Comparison of ENCODE assay signal across 17 cellular contexts in the genomic region with DNA sequence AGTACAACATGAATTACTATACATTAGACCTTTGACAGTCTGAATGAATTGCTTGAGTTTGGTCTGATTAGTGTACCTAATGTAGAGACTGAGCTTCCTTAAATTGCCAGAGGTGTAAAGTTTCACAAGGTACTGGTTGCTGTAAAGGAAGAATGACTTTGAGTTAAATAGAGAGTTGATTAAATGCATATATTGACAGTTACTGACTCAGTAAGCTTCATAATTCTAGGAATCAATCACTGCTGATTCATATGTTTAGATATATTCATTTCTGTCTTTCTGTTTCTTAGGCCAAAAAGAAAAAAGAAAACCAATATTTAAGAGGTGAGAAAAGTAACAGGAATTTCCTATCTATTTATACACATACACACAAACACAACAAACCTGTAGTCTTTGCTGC. TPM values are rescaled to one million over a fixed set of nuclear protein-coding genes. Genes with fewer than 3 reads are reported as not detected.
DNase-seq lines count a peak whose midpoint lies in the region; ATAC-seq, FAIRE-seq and TF ChIP-seq lines count a peak whose summit lies in the region.
"Had no signal": no experiment of that assay in that cellular context is flagged by ENCODE, and none has a peak within 500 bp of the region (broad histone marks: within the 10 kb centered on the region; RNA-seq: fewer than 3 reads in every experiment).

No MANE protein-coding gene starts in this region.

- no peak overlapping the region for H3K9ac ChIP-seq in HepG2 (ENCODE audit: insufficient read depth, low read depth, low read length)

- CTCF ChIA-PET in HepG2 (lab: Yijun Ruan, JAX; ENCODE audit: low intra/inter-chr PET ratio, low total read pairs): no interaction called here
- CTCF ChIA-PET in T-cell (lab: Charles Lee): interaction anchor here (1.0 to 1.2 kb wide), 4 partner anchors 12 to 62 kb away, joined by 3 to 6 read pairs (median 3); no protein-coding TSS in a partner anchor

- H3K79me2 ChIP-seq in HepG2 (ENCODE audit: insufficient read depth, low read length): no peaks in the 10 kb centered on the region

- no peak for ATAC-seq in HepG2
- no peak for ATAC-seq in right lobe of liver
- peak; percentile 44 for ATAC-seq in GM21723 (IDR thresholded peaks at IDR 0.05; ENCODE audit: unreplicated experiment)
- ATAC-seq in HG03565 (IDR thresholded peaks at IDR 0.05; ENCODE audit: unreplicated experiment): peak; percentile 40
- ATAC-seq in T-cell (replicated peaks in 1 of 4): no peak

- H3K27me3 ChIP-seq in HepG2 (ENCODE audit: control insufficient read depth in 1 of 2, insufficient read depth in 2 of 2, low read length in 2 of 2) (no peaks in the 10 kb centered on the region), right lobe of liver (no peaks in the 10 kb centered on the region), esophagus squamous epithelium (peaks cover 0 to 23% (median 0%) of the 10 kb centered on the region in 4 donors)

- H3K4me3 ChIP-seq in HepG2 (replicated peaks in 1 of 3; ENCODE audit: insufficient read depth in 1 of 3, low read depth in 2 of 3, low read length in 3 of 3) (no peak overlapping the region), right lobe of liver (peak overlapping the region in 1 of 3 donors; percentile 33), esophagus squamous epithelium (no peak overlapping the region)

- TF ChIP-seq POLR2A in HepG2 (IDR thresholded peaks at IDR 0.05; ENCODE audit: insufficient read depth in 1 of 2, low read depth in 2 of 2, low read length in 2 of 2) (no peak), right lobe of liver (IDR thresholded peaks at IDR 0.05) (no peak), esophagus squamous epithelium (IDR thresholded peaks at IDR 0.05) (no peak)

- POLR2A ChIA-PET in HepG2 (lab: Yijun Ruan, JAX): interaction anchor here (0.8 kb wide), 1 partner anchor 67 kb away, joined by 4 read pairs; a partner anchor contains a TSS
- POLR2A ChIA-PET in T-cell (lab: Charles Lee): no interaction called here

- H3K4me2 ChIP-seq in HepG2 (ENCODE audit: low read depth, low read length): peak overlapping the region; percentile 37; the same call in 1 of the 2 replicates

- no peak for TF ChIP-seq EP300 in HepG2 (IDR thresholded peaks at IDR 0.05; ENCODE audit: low read depth in 2 of 2, low read length in 2 of 2)
- TF ChIP-seq EP300 in HepG2 (CRISPR knock-in tag; IDR thresholded peaks at IDR 0.05; ENCODE audit: borderline replicate concordance): no peak

- H3K4me1 ChIP-seq in HepG2 (ENCODE audit: insufficient read depth, low read length): peaks cover 24% of the 10 kb centered on the region
- peaks cover 0 to 7% (median under 1%) of the 10 kb centered on the region in 4 donors for H3K4me1 ChIP-seq in right lobe of liver
- no peaks in the 10 kb centered on the region for H3K4me1 ChIP-seq in esophagus squamous epithelium

- no peaks in the 10 kb centered on the region for H3K36me3 Mint-ChIP-seq in T-cell

- H3K27ac Mint-ChIP-seq in T-cell: no peak overlapping the region
- H3K27ac Mint-ChIP-seq: nephron progenitor cell had no signal

- H3K27ac ChIP-seq in HepG2 (ENCODE audit: extremely low read length, insufficient read depth, low read length): no peak overlapping the region
- no peak overlapping the region for H3K27ac ChIP-seq in right lobe of liver
- no peak overlapping the region for H3K27ac ChIP-seq in esophagus squamous epithelium

- H3K36me3 ChIP-seq in HepG2 (replicated peaks in 1 of 2; ENCODE audit: control insufficient read depth in 1 of 2, insufficient read depth in 2 of 2, low read length in 2 of 2) (no peaks in the 10 kb centered on the region), right lobe of liver (no peaks in the 10 kb centered on the region), esophagus squamous epithelium (no peaks in the 10 kb centered on the region)

- BruUV-seq in HepG2 (replicated peaks; lab: Mats Ljungman, UMichigan): no TSS peak

- H3K9me3 Mint-ChIP-seq in T-cell: no peaks in the 10 kb centered on the region
- H3K9me3 Mint-ChIP-seq: nephron progenitor cell had no signal

- no peak for TF ChIP-seq RAD21 in HepG2 (CRISPR knock-in tag; IDR thresholded peaks at IDR 0.05)

- H3K9me3 ChIP-seq in HepG2 (ENCODE audit: low read length) (no peaks in the 10 kb centered on the region), right lobe of liver (no peaks in the 10 kb centered on the region), esophagus squamous epithelium (no peaks in the 10 kb centered on the region)

- no peak overlapping the region for H2AFZ ChIP-seq in HepG2 (ENCODE audit: low read length)

- no peak for DNase-seq in HepG2 (ENCODE audit: low spot score)
- no peak for DNase-seq in right lobe of liver
- DNase-seq in T-cell: no peak
- DNase-seq in HPDE6-E6E7 (ENCODE audit: extremely low spot score): no peak
- no peak for DNase-seq in SIG-M5 treated with dmso at 0.1 percent for 504 hours (lab: John Stamatoyannopoulos, UW; ENCODE audit: unreplicated experiment)
- no peak for DNase-seq in esophagus squamous epithelium (lab: John Stamatoyannopoulos, UW)
- DNase-seq: activated effector memory CD4-positive, alpha-beta T cell treated with anti-CD3 and anti-CD28 coated beads, Interleukin-2, amount 50 U/mL, for 16 hours; AML-193; kidney; NCI-H1105 treated with DMSO at 0.1 percent for 48 hours; nephron progenitor cell had no signal

- no peaks in the 10 kb centered on the region for H4K20me1 ChIP-seq in HepG2 (ENCODE audit: insufficient read depth, low read length)

- no peak overlapping the region for H3K4me3 Mint-ChIP-seq in T-cell
- H3K4me3 Mint-ChIP-seq: nephron progenitor cell had no signal

- in situ Hi-C loops in HepG2 (cut with HindIII; ENCODE audit: extremely low pct_ligation_motif_present, low pct_unique_long_range_greater_than_20kb): no loop called here

- intact Hi-C loops in HepG2 (cut with micrococcal nuclease; ENCODE audit: unreplicated experiment): no loop called here
- intact Hi-C loops in right lobe of liver (cut with DNase I): no loop called here
- intact Hi-C loops in esophagus squamous epithelium (cut with DNase I): no loop called here

- TF ChIP-seq CTCF in HepG2 (CRISPR knock-in tag; IDR thresholded peaks at IDR 0.05) (no peak), right lobe of liver (IDR thresholded peaks at IDR 0.05) (no peak), esophagus squamous epithelium (IDR thresholded peaks at IDR 0.05) (no peak)

- H3K27me3 Mint-ChIP-seq in T-cell: peaks cover 7 to 12% of the 10 kb centered on the region in 2 donors

- no peak for FAIRE-seq in HepG2 (lab: Jason Lieb, UNC)
- FAIRE-seq: kidney, small intestine had no signal

- H3K4me1 Mint-ChIP-seq in T-cell: peaks cover 0 to 5% (median 0%) of the 10 kb centered on the region in 3 donors

RNA-seq across cellular contexts. Expression of a gene that starts 16.2 kb away (rescaled TPM):
- total RNA-seq in HepG2 (2016; rRNA removed; fragmentation: Illumina TruSeq; extraction: Trizol) (not detected in 2 replicates), right lobe of liver (not detected), T-cell (not detected), esophagus squamous epithelium (1 to 10 TPM in 2 of 4 donors, under 1 TPM in 2; 0.85 to 2.7 (median 1.7) TPM)
- not detected in 2 replicates for total RNA-seq in HepG2 (2016; cell fraction: cytosol; rRNA removed; fragmentation: Illumina TruSeq; extraction: Trizol; ENCODE audit: low read depth)
- not detected in 2 replicates for total RNA-seq in HepG2 (2016; cell fraction: insoluble cytoplasmic fraction; rRNA removed; fragmentation: Illumina TruSeq; extraction: Trizol)
- not detected in 2 replicates for total RNA-seq in HepG2 (2016; cell fraction: membrane; rRNA removed; fragmentation: Illumina TruSeq; extraction: Trizol)
- total RNA-seq in HepG2 (2016; cell fraction: nucleus; rRNA removed; fragmentation: Illumina TruSeq; extraction: Trizol): not detected in 2 replicates
- not detected in 2 replicates for polyA plus RNA-seq in HepG2 (2011; rRNA removed)
- polyA plus RNA-seq in HepG2 (2011; cell fraction: cytosol; rRNA removed): not detected in 2 replicates
- not detected in 2 replicates for polyA plus RNA-seq in HepG2 (2011; cell fraction: nucleus; rRNA removed)
- polyA plus RNA-seq in HepG2 (2012): not detected in 2 replicates
- polyA plus RNA-seq in HepG2 (2016; cell fraction: cytosol; fragmentation: Illumina TruSeq; extraction: Trizol; ENCODE audit: low read depth): not detected in 2 replicates
- polyA plus RNA-seq in HepG2 (2016; cell fraction: insoluble cytoplasmic fraction; fragmentation: Illumina TruSeq; extraction: Trizol; ENCODE audit: low read depth): not detected in 2 replicates
- not detected in 2 replicates for polyA plus RNA-seq in HepG2 (2016; cell fraction: membrane; fragmentation: Illumina TruSeq; extraction: Trizol; ENCODE audit: low read depth)
- polyA plus RNA-seq in HepG2 (2016; cell fraction: nucleus; fragmentation: Illumina TruSeq; extraction: Trizol; ENCODE audit: insufficient read depth, low read depth): not detected in 2 replicates
- polyA minus RNA-seq in HepG2 (2011; rRNA and poly(A)+ RNA removed; ENCODE audit: low replicate concordance): not detected in 2 replicates
- not detected in 2 replicates for polyA minus RNA-seq in HepG2 (2011; cell fraction: cytosol; rRNA and poly(A)+ RNA removed)
- polyA minus RNA-seq in HepG2 (2011; cell fraction: nucleus; rRNA and poly(A)+ RNA removed): not detected in 2 replicates
- total RNA-seq: cerebellum, fibroblast of lung, kidney, OCI-LY7 had no signal

RNA-seq across cellular contexts. Expression of a gene that starts 22.4 kb away (rescaled TPM):
- total RNA-seq in HepG2 (2016; rRNA removed; fragmentation: Illumina TruSeq; extraction: Trizol) (not detected in 2 replicates), right lobe of liver (under 1 TPM in 2 of 6 experiments, not detected in 4; 0.20 to 0.35 TPM), T-cell (not detected), esophagus squamous epithelium (under 1 TPM in 1 of 4 donors, not detected in 3; 0.26 TPM)
- total RNA-seq in HepG2 (2016; cell fraction: cytosol; rRNA removed; fragmentation: Illumina TruSeq; extraction: Trizol; ENCODE audit: low read depth): not detected in 2 replicates
- total RNA-seq in HepG2 (2016; cell fraction: insoluble cytoplasmic fraction; rRNA removed; fragmentation: Illumina TruSeq; extraction: Trizol): not detected in 2 replicates
- total RNA-seq in HepG2 (2016; cell fraction: membrane; rRNA removed; fragmentation: Illumina TruSeq; extraction: Trizol): not detected in 2 replicates
- not detected in 2 replicates for total RNA-seq in HepG2 (2016; cell fraction: nucleus; rRNA removed; fragmentation: Illumina TruSeq; extraction: Trizol)
- polyA plus RNA-seq in HepG2 (2011; rRNA removed): 0.08 TPM in 1 of 2 replicates, not detected in the other
- polyA plus RNA-seq in HepG2 (2011; cell fraction: cytosol; rRNA removed): not detected in 2 replicates
- polyA plus RNA-seq in HepG2 (2011; cell fraction: nucleus; rRNA removed): not detected in 2 replicates
- polyA plus RNA-seq in HepG2 (2012): not detected in 2 replicates
- 0.06 TPM in 1 of 2 replicates, not detected in the other for polyA plus RNA-seq in HepG2 (2016; cell fraction: cytosol; fragmentation: Illumina TruSeq; extraction: Trizol; ENCODE audit: low read depth)
- polyA plus RNA-seq in HepG2 (2016; cell fraction: insoluble cytoplasmic fraction; fragmentation: Illumina TruSeq; extraction: Trizol; ENCODE audit: low read depth): not detected in 2 replicates
- polyA plus RNA-seq in HepG2 (2016; cell fraction: membrane; fragmentation: Illumina TruSeq; extraction: Trizol; ENCODE audit: low read depth): not detected in 2 replicates
- not detected in 2 replicates for polyA plus RNA-seq in HepG2 (2016; cell fraction: nucleus; fragmentation: Illumina TruSeq; extraction: Trizol; ENCODE audit: insufficient read depth, low read depth)
- not detected in 2 replicates for polyA minus RNA-seq in HepG2 (2011; rRNA and poly(A)+ RNA removed; ENCODE audit: low replicate concordance)
- not detected in 2 replicates for polyA minus RNA-seq in HepG2 (2011; cell fraction: cytosol; rRNA and poly(A)+ RNA removed)
- polyA minus RNA-seq in HepG2 (2011; cell fraction: nucleus; rRNA and poly(A)+ RNA removed): not detected in 2 replicates
- total RNA-seq: cerebellum, fibroblast of lung, kidney had no signal
- polyA plus RNA-seq: fibroblast of lung had no signal

RNA-seq across cellular contexts. Expression of a gene that starts 35.0 kb away (rescaled TPM):
- not detected in 2 replicates for total RNA-seq in HepG2 (2016; rRNA removed; fragmentation: Illumina TruSeq; extraction: Trizol)
- not detected in 2 replicates for total RNA-seq in HepG2 (2016; cell fraction: cytosol; rRNA removed; fragmentation: Illumina TruSeq; extraction: Trizol; ENCODE audit: low read depth)
- not detected in 2 replicates for total RNA-seq in HepG2 (2016; cell fraction: insoluble cytoplasmic fraction; rRNA removed; fragmentation: Illumina TruSeq; extraction: Trizol)
- total RNA-seq in HepG2 (2016; cell fraction: membrane; rRNA removed; fragmentation: Illumina TruSeq; extraction: Trizol): 0.14 and 0.15 TPM in 2 replicates
- total RNA-seq in HepG2 (2016; cell fraction: nucleus; rRNA removed; fragmentation: Illumina TruSeq; extraction: Trizol): not detected in 2 replicates
- not detected in 2 replicates for polyA plus RNA-seq in HepG2 (2011; rRNA removed)
- polyA plus RNA-seq in HepG2 (2011; cell fraction: cytosol; rRNA removed): not detected in 2 replicates
- not detected in 2 replicates for polyA plus RNA-seq in HepG2 (2011; cell fraction: nucleus; rRNA removed)
- not detected in 2 replicates for polyA plus RNA-seq in HepG2 (2012)
- polyA plus RNA-seq in HepG2 (2016; cell fraction: cytosol; fragmentation: Illumina TruSeq; extraction: Trizol; ENCODE audit: low read depth): 0.20 TPM in 1 of 2 replicates, not detected in the other
- polyA plus RNA-seq in HepG2 (2016; cell fraction: insoluble cytoplasmic fraction; fragmentation: Illumina TruSeq; extraction: Trizol; ENCODE audit: low read depth): not detected in 2 replicates
- 0.14 TPM in 1 of 2 replicates, not detected in the other for polyA plus RNA-seq in HepG2 (2016; cell fraction: membrane; fragmentation: Illumina TruSeq; extraction: Trizol; ENCODE audit: low read depth)
- not detected in 2 replicates for polyA plus RNA-seq in HepG2 (2016; cell fraction: nucleus; fragmentation: Illumina TruSeq; extraction: Trizol; ENCODE audit: insufficient read depth, low read depth)
- not detected in 2 replicates for polyA minus RNA-seq in HepG2 (2011; rRNA and poly(A)+ RNA removed; ENCODE audit: low replicate concordance)
- polyA minus RNA-seq in HepG2 (2011; cell fraction: cytosol; rRNA and poly(A)+ RNA removed): not detected in 2 replicates
- not detected in 2 replicates for polyA minus RNA-seq in HepG2 (2011; cell fraction: nucleus; rRNA and poly(A)+ RNA removed)
- 1 to 10 TPM in 4 of 6 experiments, under 1 TPM in 1, not detected in 1; 0.42 to 7.0 (median 5.4) TPM for total RNA-seq in right lobe of liver
- total RNA-seq in T-cell: not detected
- 1 to 10 TPM in 1 of 4 donors, under 1 TPM in 3; 0.35 to 8.9 (median 0.55) TPM for total RNA-seq in esophagus squamous epithelium
- total RNA-seq: OCI-LY7 had no signal

RNA-seq across cellular contexts. Expression of a gene that starts 51.0 kb away (rescaled TPM):
- total RNA-seq in HepG2 (2016; rRNA removed; fragmentation: Illumina TruSeq; extraction: Trizol): not detected in 2 replicates
- total RNA-seq in HepG2 (2016; cell fraction: cytosol; rRNA removed; fragmentation: Illumina TruSeq; extraction: Trizol; ENCODE audit: low read depth): not detected in 2 replicates
- total RNA-seq in HepG2 (2016; cell fraction: insoluble cytoplasmic fraction; rRNA removed; fragmentation: Illumina TruSeq; extraction: Trizol): not detected in 2 replicates
- not detected in 2 replicates for total RNA-seq in HepG2 (2016; cell fraction: membrane; rRNA removed; fragmentation: Illumina TruSeq; extraction: Trizol)
- not detected in 2 replicates for total RNA-seq in HepG2 (2016; cell fraction: nucleus; rRNA removed; fragmentation: Illumina TruSeq; extraction: Trizol)
- not detected in 2 replicates for polyA plus RNA-seq in HepG2 (2011; rRNA removed)
- not detected in 2 replicates for polyA plus RNA-seq in HepG2 (2011; cell fraction: cytosol; rRNA removed)
- not detected in 2 replicates for polyA plus RNA-seq in HepG2 (2011; cell fraction: nucleus; rRNA removed)
- polyA plus RNA-seq in HepG2 (2012): not detected in 2 replicates
- not detected in 2 replicates for polyA plus RNA-seq in HepG2 (2016; cell fraction: cytosol; fragmentation: Illumina TruSeq; extraction: Trizol; ENCODE audit: low read depth)
- not detected in 2 replicates for polyA plus RNA-seq in HepG2 (2016; cell fraction: insoluble cytoplasmic fraction; fragmentation: Illumina TruSeq; extraction: Trizol; ENCODE audit: low read depth)
- not detected in 2 replicates for polyA plus RNA-seq in HepG2 (2016; cell fraction: membrane; fragmentation: Illumina TruSeq; extraction: Trizol; ENCODE audit: low read depth)
- not detected in 2 replicates for polyA plus RNA-seq in HepG2 (2016; cell fraction: nucleus; fragmentation: Illumina TruSeq; extraction: Trizol; ENCODE audit: insufficient read depth, low read depth)
- polyA minus RNA-seq in HepG2 (2011; rRNA and poly(A)+ RNA removed; ENCODE audit: low replicate concordance): not detected in 2 replicates
- not detected in 2 replicates for polyA minus RNA-seq in HepG2 (2011; cell fraction: cytosol; rRNA and poly(A)+ RNA removed)
- not detected in 2 replicates for polyA minus RNA-seq in HepG2 (2011; cell fraction: nucleus; rRNA and poly(A)+ RNA removed)
- total RNA-seq in right lobe of liver: 1 to 10 TPM in 4 of 6 experiments, under 1 TPM in 1, not detected in 1; 0.73 to 3.6 (median 2.6) TPM
- total RNA-seq in T-cell: not detected
- total RNA-seq in esophagus squamous epithelium: 1 to 10 TPM in 1 of 4 donors, under 1 TPM in 2, not detected in 1; 0.11 to 5.6 (median 0.19) TPM
- total RNA-seq: cerebellum, fibroblast of lung had no signal
- polyA plus RNA-seq: fibroblast of lung had no signal

Comparison
In these comparisons a context has a peak if more than half of its experiments do, and no peak if none do; other contexts are left out.
1. ATAC-seq: peak in GM21723 (single experiment) and HG03565 (single experiment); none in HepG2 (single experiment), right lobe of liver (0 of 4) and T-cell (0 of 4).